ENCODE assay signal across 10 cellular contexts in the genomic region with DNA sequence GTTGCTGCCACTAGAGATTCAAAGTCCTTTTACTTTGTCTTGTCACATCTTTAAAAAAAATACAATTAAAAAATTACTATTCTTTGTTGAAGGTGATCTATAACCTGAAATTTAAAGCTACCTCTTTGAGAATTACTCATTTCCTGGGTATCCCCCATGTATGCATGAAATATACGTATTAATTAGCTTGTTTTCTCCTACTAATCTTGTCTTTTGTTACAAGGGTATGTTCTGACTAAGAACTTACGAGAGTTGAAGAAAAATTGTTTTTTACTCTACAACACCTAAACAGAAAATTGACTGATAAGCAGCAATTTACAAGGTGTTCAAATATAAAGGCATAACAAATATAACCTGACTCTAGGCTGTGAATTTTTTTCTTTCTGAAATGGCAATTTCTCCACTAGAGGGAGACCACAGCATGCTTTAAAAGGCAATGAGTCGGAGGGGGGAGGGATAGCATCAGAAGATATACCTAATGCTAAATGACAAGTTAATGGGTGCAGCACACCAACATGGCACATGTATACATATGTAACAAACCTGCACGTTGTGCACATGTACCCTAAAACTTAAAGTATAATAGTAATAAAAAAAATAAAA.
DNase-seq lines count a peak whose midpoint lies in the region; ATAC-seq, FAIRE-seq and TF ChIP-seq lines count a peak whose summit lies in the region.
"Had no signal": no experiment of that assay in that cellular context is flagged by ENCODE, and none has a peak within 500 bp of the region (broad histone marks: within the 10 kb centered on the region; RNA-seq: fewer than 3 reads in every experiment).

No MANE protein-coding gene starts in this region.

- peaks cover 0 to 25% (median 6%) of the 10 kb centered on the region in 7 donors for H3K4me1 Mint-ChIP-seq in naive thymus-derived CD4-positive, alpha-beta T cell
- peaks cover 8% of the 10 kb centered on the region for H3K4me1 Mint-ChIP-seq in activated CD4-positive, alpha-beta T cell treated with anti-CD3 and anti-CD28 coated beads, Interleukin-2, amount 10 ng/mL, durations not matched to agents 7 days and 5 days

- peak; percentile 50; the same call in 1 of the 3 replicates for ATAC-seq in GM12878
- ATAC-seq in naive thymus-derived CD4-positive, alpha-beta T cell, result peak; percentile 31

- DNase-seq in GM12864 (ENCODE audit: low read depth) (no peak), MM.1S (peak; percentile 52), GM12878 (ENCODE audit: low read depth, low spot score) (no peak), cerebellum (ENCODE audit: low spot score) (no peak)
- peak in 2 of 9 donors; percentile 8 to 20 for DNase-seq in naive thymus-derived CD4-positive, alpha-beta T cell
- no peak for DNase-seq in stimulated activated CD4-positive, alpha-beta T cell treated with anti-CD3 and anti-CD28 coated beads, Interleukin-4, amount 100 ng/mL, for 24 hours
- no peak for DNase-seq in activated CD4-positive, alpha-beta T cell treated with anti-CD3 and anti-CD28 coated beads, Interleukin-2, amount 10 ng/mL, durations not matched to agents 7 days and 5 days
- no peak for DNase-seq in activated CD8-positive, alpha-beta memory T cell treated with anti-CD3 and anti-CD28 coated beads for 24 hours

- peak; percentile 20 for TF ChIP-seq CTCF in GM12864 (IDR thresholded peaks at IDR 0.05; ENCODE audit: low read depth, low read length, missing control alignments)
- TF ChIP-seq CTCF in MM.1S (IDR thresholded peaks at IDR 0.05; ENCODE audit: low read length), result peak; percentile 33
- TF ChIP-seq CTCF in GM12878 (IDR thresholded peaks at IDR 0.05 in 2 of 3, conservative IDR thresholded peaks at IDR 0.05 in 1 of 3; ENCODE audit: control insufficient read depth in 2 of 3, extremely low read depth in 1 of 3, insufficient read depth in 1 of 3, low read depth in 3 of 3, low read length in 3 of 3), result peak; percentile 26 to 37 (median 35); a peak in 3 of 6 replicates

- intact Hi-C loops in GM12878 (cut with micrococcal nuclease; ENCODE audit: unreplicated experiment), result no loop called here
- intact Hi-C loops in naive thymus-derived CD4-positive, alpha-beta T cell (cut with micrococcal nuclease), result no loop called here

- H3K4me2 ChIP-seq in MM.1S (ENCODE audit: low read depth, low read length) (no peak overlapping the region), GM12878 (ENCODE audit: control insufficient read depth, insufficient read depth) (no peak overlapping the region)

- no peak for TF ChIP-seq POLR2A in GM12878 (IDR thresholded peaks at IDR 0.05; ENCODE audit: low read depth, low read length)

- no peaks in the 10 kb centered on the region for H3F3A ChIP-seq in MM.1S (ENCODE audit: insufficient read depth, low read length)

- H3K27me3 Mint-ChIP-seq in naive thymus-derived CD4-positive, alpha-beta T cell, result peaks cover 0 to 2% (median 0%) of the 10 kb centered on the region in 5 donors
- H3K27me3 Mint-ChIP-seq in activated CD4-positive, alpha-beta T cell treated with anti-CD3 and anti-CD28 coated beads, Interleukin-2, amount 10 ng/mL, durations not matched to agents 7 days and 5 days, result no peaks in the 10 kb centered on the region

- H3K79me2 ChIP-seq in MM.1S (ENCODE audit: low read length), result no peaks in the 10 kb centered on the region
- H3K79me2 ChIP-seq in GM12878 (ENCODE audit: control insufficient read depth, insufficient read depth, low read length), result no peaks in the 10 kb centered on the region

- H3K27ac Mint-ChIP-seq in naive thymus-derived CD4-positive, alpha-beta T cell, result peak overlapping the region in 1 of 9 donors; percentile 67
- H3K27ac Mint-ChIP-seq in activated CD4-positive, alpha-beta T cell treated with anti-CD3 and anti-CD28 coated beads, Interleukin-2, amount 10 ng/mL, durations not matched to agents 7 days and 5 days, result no peak overlapping the region

- H4K20me1 ChIP-seq in MM.1S (ENCODE audit: insufficient read depth, low read length), result no peaks in the 10 kb centered on the region
- H4K20me1 ChIP-seq in GM12878 (ENCODE audit: control insufficient read depth, insufficient read depth), result no peaks in the 10 kb centered on the region

- peaks cover 0 to 5% (median 0%) of the 10 kb centered on the region in 5 donors for H3K36me3 Mint-ChIP-seq in naive thymus-derived CD4-positive, alpha-beta T cell
- no peaks in the 10 kb centered on the region for H3K36me3 Mint-ChIP-seq in activated CD4-positive, alpha-beta T cell treated with anti-CD3 and anti-CD28 coated beads, Interleukin-2, amount 10 ng/mL, durations not matched to agents 7 days and 5 days (ENCODE audit: low read depth)

- no peaks in the 10 kb centered on the region for H3K4me1 ChIP-seq in MM.1S (ENCODE audit: low read length)
- no peaks in the 10 kb centered on the region for H3K4me1 ChIP-seq in GM12878 (ENCODE audit: control insufficient read depth, insufficient read depth, low read length)
- H3K4me1 ChIP-seq in naive thymus-derived CD4-positive, alpha-beta T cell (ENCODE audit: control insufficient read depth in 2 of 2, insufficient read depth in 2 of 2, low read length in 2 of 2), result no peaks in the 10 kb centered on the region

- SMC1A ChIA-PET in GM12878 (lab: Charles Lee; ENCODE audit: uncharacterized antibody, unreplicated experiment), result no interaction called here

- FAIRE-seq in GM12878 (lab: Jason Lieb, UNC), result no peak

- H3K9ac ChIP-seq in MM.1S (ENCODE audit: low read length), result no peak overlapping the region
- H3K9ac ChIP-seq in GM12878 (ENCODE audit: control insufficient read depth, insufficient read depth, low read length), result no peak overlapping the region

- no peaks in the 10 kb centered on the region for H3K27me3 ChIP-seq in MM.1S (replicated peaks; ENCODE audit: insufficient read depth, low read length)
- H3K27me3 ChIP-seq in GM12878 (replicated peaks in 1 of 2; ENCODE audit: control insufficient read depth in 2 of 2, insufficient read depth in 2 of 2, low read length in 1 of 2), result no peaks in the 10 kb centered on the region
- H3K27me3 ChIP-seq in naive thymus-derived CD4-positive, alpha-beta T cell (ENCODE audit: control insufficient read depth in 2 of 2, insufficient read depth in 2 of 2, low read length in 2 of 2), result no peaks in the 10 kb centered on the region
- H3K27me3 ChIP-seq: SJSA1 had no signal

- H3K4me3 ChIP-seq in GM12864 (ENCODE audit: low read depth, low read length), result no peak overlapping the region
- no peak overlapping the region for H3K4me3 ChIP-seq in MM.1S (ENCODE audit: low read length)
- no peak overlapping the region for H3K4me3 ChIP-seq in GM12878
- no peak overlapping the region for H3K4me3 ChIP-seq in naive thymus-derived CD4-positive, alpha-beta T cell (ENCODE audit: low read length)
- H3K4me3 ChIP-seq: lung, SJSA1 had no signal

- TF ChIP-seq EP300 in GM12878 (IDR thresholded peaks at IDR 0.05; ENCODE audit: borderline replicate concordance in 1 of 2, control insufficient read depth in 1 of 2, low read depth in 2 of 2, low read length in 2 of 2), result no peak

- H3K27ac ChIP-seq in MM.1S (ENCODE audit: low read length) (no peak overlapping the region), GM12878 (ENCODE audit: control insufficient read depth, insufficient read depth) (no peak overlapping the region)
- no peak overlapping the region for H3K27ac ChIP-seq in naive thymus-derived CD4-positive, alpha-beta T cell (ENCODE audit: low read depth, low read length)
- H3K27ac ChIP-seq: SJSA1 had no signal

- no peak overlapping the region for H3K4me3 Mint-ChIP-seq in naive thymus-derived CD4-positive, alpha-beta T cell
- H3K4me3 Mint-ChIP-seq in activated CD4-positive, alpha-beta T cell treated with anti-CD3 and anti-CD28 coated beads, Interleukin-2, amount 10 ng/mL, durations not matched to agents 7 days and 5 days, result no peak overlapping the region

- 0% methylated on average over 4 of the region's 4 CpGs for WGBS in GM12878 (ENCODE audit: insufficient coverage, insufficient replicate concordance, low lambda C conversion rate, missing lambda C conversion rate)

- in situ Hi-C loops in GM12878 (cut with MboI), result loop anchor here (25.0 kb wide), 1 partner anchor 1104 kb away; no protein-coding TSS in a partner anchor

- H3K36me3 ChIP-seq in MM.1S (replicated peaks; ENCODE audit: insufficient read depth, low read length), result no peaks in the 10 kb centered on the region
- H3K36me3 ChIP-seq in GM12878 (ENCODE audit: control insufficient read depth in 2 of 2, insufficient read depth in 2 of 2, low read length in 1 of 2), result no peaks in the 10 kb centered on the region
- no peaks in the 10 kb centered on the region for H3K36me3 ChIP-seq in naive thymus-derived CD4-positive, alpha-beta T cell (ENCODE audit: control insufficient read depth in 2 of 3, insufficient read depth in 3 of 3, low read length in 3 of 3)
- H3K36me3 ChIP-seq: SJSA1 had no signal

- BruUV-seq in GM12878 (replicated peaks; lab: Mats Ljungman, UMichigan), result no TSS peak

- H2AFZ ChIP-seq in MM.1S (ENCODE audit: low read length), result no peak overlapping the region
- no peak overlapping the region for H2AFZ ChIP-seq in GM12878 (ENCODE audit: control insufficient read depth, low read depth, low read length)

- CTCF ChIA-PET in GM12878 (lab: Yijun Ruan, JAX), result interaction anchor here (0.6 to 2.0 kb wide), 4 partner anchors 13 to 547 kb away, joined by 3 to 5 read pairs (median 4); no protein-coding TSS in a partner anchor
- CTCF ChIA-PET in naive thymus-derived CD4-positive, alpha-beta T cell (lab: Charles Lee), result no interaction called here
- CTCF ChIA-PET in activated CD4-positive, alpha-beta T cell treated with anti-CD3 and anti-CD28 coated beads, Interleukin-2, amount 10 ng/mL, durations not matched to agents 7 days and 5 days (lab: Charles Lee), result no interaction called here

- POLR2A ChIA-PET in GM12878 (lab: Charles Lee), result no interaction called here
- POLR2A ChIA-PET in naive thymus-derived CD4-positive, alpha-beta T cell (lab: Charles Lee), result no interaction called here
- POLR2A ChIA-PET in activated CD4-positive, alpha-beta T cell treated with anti-CD3 and anti-CD28 coated beads, Interleukin-2, amount 10 ng/mL, durations not matched to agents 7 days and 5 days (lab: Charles Lee), result no interaction called here

- H3K9me3 ChIP-seq in MM.1S (replicated peaks; ENCODE audit: insufficient read depth, low read length) (no peaks in the 10 kb centered on the region), GM12878 (replicated peaks; ENCODE audit: control insufficient read depth, insufficient read depth, low read length) (no peaks in the 10 kb centered on the region)
- no peaks in the 10 kb centered on the region for H3K9me3 ChIP-seq in naive thymus-derived CD4-positive, alpha-beta T cell (ENCODE audit: control insufficient read depth in 2 of 3, low read length in 3 of 3)
- H3K9me3 ChIP-seq: SJSA1 had no signal

- H3K9me2 ChIP-seq in MM.1S (replicated peaks; ENCODE audit: insufficient read depth, low read length), result no peaks in the 10 kb centered on the region

- H3K9me3 Mint-ChIP-seq in naive thymus-derived CD4-positive, alpha-beta T cell, result peaks cover 0 to 3% (median 0%) of the 10 kb centered on the region in 11 donors
- no peaks in the 10 kb centered on the region for H3K9me3 Mint-ChIP-seq in activated CD4-positive, alpha-beta T cell treated with anti-CD3 and anti-CD28 coated beads, Interleukin-2, amount 10 ng/mL, durations not matched to agents 7 days and 5 days

- TF ChIP-seq RAD21 in GM12878 (IDR thresholded peaks at IDR 0.05; ENCODE audit: insufficient read depth, low read depth, low read length), result peak; percentile 26

- RAD21 ChIA-PET in GM12878 (lab: Charles Lee; ENCODE audit: unreplicated experiment), result interaction anchor here (1.3 kb wide), 1 partner anchor 13 kb away, joined by 3 read pairs; no protein-coding TSS in a partner anchor
